In the genomic region with DNA sequence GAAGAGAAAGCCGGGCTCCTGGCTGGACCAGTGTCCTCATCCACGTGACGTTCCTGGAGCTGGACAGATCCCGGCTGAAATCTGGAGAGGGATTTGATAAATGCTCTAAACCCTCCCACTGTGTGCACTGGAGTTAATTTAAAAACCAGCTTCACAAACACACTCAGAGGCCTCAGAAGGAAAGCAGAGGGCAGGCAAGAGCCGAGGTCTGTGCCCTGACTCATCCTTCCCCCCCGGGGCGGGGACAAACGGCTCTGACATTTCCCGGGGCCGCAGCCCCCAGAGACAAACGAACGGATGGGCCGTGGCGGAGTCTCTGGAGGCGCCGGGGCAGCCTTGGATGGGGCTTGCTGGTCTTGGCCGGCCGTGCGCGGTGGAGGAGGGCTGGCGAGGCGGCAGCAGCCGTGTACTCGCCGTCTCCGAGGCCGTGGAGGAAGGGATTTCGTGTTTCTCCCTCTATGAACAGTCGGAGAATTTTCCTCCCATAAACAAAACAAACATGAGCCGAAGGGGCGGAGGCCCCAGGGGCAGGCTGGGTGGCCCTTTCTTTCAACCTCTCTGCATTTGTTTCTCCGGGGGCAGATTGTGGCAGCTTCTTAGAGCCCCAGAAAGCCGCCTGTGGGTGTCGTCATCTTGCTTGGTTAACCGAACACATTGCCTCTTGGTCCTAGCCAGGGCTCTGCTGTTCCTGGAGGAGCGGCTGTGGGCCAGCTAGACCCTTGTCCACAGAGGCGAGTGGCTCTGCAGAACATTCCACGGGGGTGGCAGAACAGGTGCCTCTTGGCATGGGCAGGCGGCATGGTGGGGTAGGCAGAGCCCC, we compare ENCODE assay signal across 8 cellular contexts.
DNase-seq lines count a peak whose midpoint lies in the region; ATAC-seq lines count a peak whose summit lies in the region.

No MANE protein-coding gene starts in this region.

- no peak overlapping the region for H3K27ac ChIP-seq in naive thymus-derived CD4-positive, alpha-beta T cell (ENCODE audit: low read depth, low read length)

- no peaks in the 10 kb centered on the region for H3K36me3 Mint-ChIP-seq in naive thymus-derived CD4-positive, alpha-beta T cell
- H3K36me3 Mint-ChIP-seq in stimulated activated naive CD8-positive, alpha-beta T cell treated with anti-CD3 and anti-CD28 coated beads, Interleukin-15, Interleukin-2, amounts not matched to agents 100 ng/mL and 50 ng/mL, for 24 hours (ENCODE audit: low read depth), result no peaks in the 10 kb centered on the region

- H3K4me3 ChIP-seq in naive thymus-derived CD4-positive, alpha-beta T cell (ENCODE audit: low read length), result peak overlapping the region; percentile 13

- H3K4me1 ChIP-seq in naive thymus-derived CD4-positive, alpha-beta T cell (ENCODE audit: control insufficient read depth in 2 of 2, insufficient read depth in 2 of 2, low read length in 2 of 2), result no peaks in the 10 kb centered on the region

- peak; percentile 46 for DNase-seq in activated gamma-delta T cell treated with Interleukin-2 at 50 U/mL for 16 hours
- no peak for DNase-seq in activated gamma-delta T cell (lab: John Stamatoyannopoulos, UW)
- DNase-seq in activated CD8-positive, alpha-beta memory T cell treated with anti-CD3 and anti-CD28 coated beads for 48 hours (ENCODE audit: low read depth in 2 of 3, low spot score in 2 of 3), result peak; percentile 10 to 46 (median 31)
- peak; percentile 46 for DNase-seq in fibroblast of gingiva (ENCODE audit: low read depth)
- DNase-seq in naive thymus-derived CD4-positive, alpha-beta T cell, result peak in 6 of 9 donors; percentile 9 to 56 (median 20)

- H3K27ac Mint-ChIP-seq in naive thymus-derived CD4-positive, alpha-beta T cell, result peak overlapping the region in 3 of 9 donors; percentile 13 to 34 (median 31)
- H3K27ac Mint-ChIP-seq in stimulated activated naive CD8-positive, alpha-beta T cell treated with anti-CD3 and anti-CD28 coated beads, Interleukin-15, Interleukin-2, amounts not matched to agents 100 ng/mL and 50 ng/mL, for 24 hours, result no peak overlapping the region

- ATAC-seq in naive thymus-derived CD4-positive, alpha-beta T cell, result peak; percentile 63
- ATAC-seq in GM21515 (IDR thresholded peaks at IDR 0.05; ENCODE audit: unreplicated experiment) (no peak), GM18861 (IDR thresholded peaks at IDR 0.05; ENCODE audit: unreplicated experiment) (no peak)

- H3K4me3 Mint-ChIP-seq in naive thymus-derived CD4-positive, alpha-beta T cell, result peak overlapping the region in 9 of 10 donors; percentile 55 to 78 (median 69)
- peak overlapping the region; percentile 52 for H3K4me3 Mint-ChIP-seq in stimulated activated naive CD8-positive, alpha-beta T cell treated with anti-CD3 and anti-CD28 coated beads, Interleukin-15, Interleukin-2, amounts not matched to agents 100 ng/mL and 50 ng/mL, for 24 hours

- CTCF ChIA-PET in naive thymus-derived CD4-positive, alpha-beta T cell (lab: Charles Lee), result interaction anchor here (0.6 kb wide), 1 partner anchor 177 kb away, joined by 3 read pairs; no protein-coding TSS in a partner anchor

- no peaks in the 10 kb centered on the region for H3K9me3 ChIP-seq in naive thymus-derived CD4-positive, alpha-beta T cell (ENCODE audit: control insufficient read depth in 2 of 3, low read length in 3 of 3)

- no peaks in the 10 kb centered on the region for H3K27me3 ChIP-seq in naive thymus-derived CD4-positive, alpha-beta T cell (ENCODE audit: control insufficient read depth in 2 of 2, insufficient read depth in 2 of 2, low read length in 2 of 2)

- intact Hi-C loops in naive thymus-derived CD4-positive, alpha-beta T cell (cut with micrococcal nuclease), result loop anchor here (10.0 kb wide), 1 partner anchor 409 kb away; no protein-coding TSS in a partner anchor

- peaks cover 0 to 10% (median 6%) of the 10 kb centered on the region in 5 donors for H3K27me3 Mint-ChIP-seq in naive thymus-derived CD4-positive, alpha-beta T cell
- H3K27me3 Mint-ChIP-seq in stimulated activated naive CD8-positive, alpha-beta T cell treated with anti-CD3 and anti-CD28 coated beads, Interleukin-15, Interleukin-2, amounts not matched to agents 100 ng/mL and 50 ng/mL, for 24 hours, result peaks cover 12% of the 10 kb centered on the region

- H3K4me1 Mint-ChIP-seq in naive thymus-derived CD4-positive, alpha-beta T cell, result peaks cover 0 to 9% (median 8%) of the 10 kb centered on the region in 7 donors
- H3K4me1 Mint-ChIP-seq in stimulated activated naive CD8-positive, alpha-beta T cell treated with anti-CD3 and anti-CD28 coated beads, Interleukin-15, Interleukin-2, amounts not matched to agents 100 ng/mL and 50 ng/mL, for 24 hours (ENCODE audit: low read depth), result peaks cover 15% of the 10 kb centered on the region

- peaks cover 0 to 6% (median 3%) of the 10 kb centered on the region in 11 donors for H3K9me3 Mint-ChIP-seq in naive thymus-derived CD4-positive, alpha-beta T cell
- H3K9me3 Mint-ChIP-seq in stimulated activated naive CD8-positive, alpha-beta T cell treated with anti-CD3 and anti-CD28 coated beads, Interleukin-15, Interleukin-2, amounts not matched to agents 100 ng/mL and 50 ng/mL, for 24 hours, result peaks cover 4% of the 10 kb centered on the region

- H3K36me3 ChIP-seq in naive thymus-derived CD4-positive, alpha-beta T cell (ENCODE audit: control insufficient read depth in 2 of 3, insufficient read depth in 3 of 3, low read length in 3 of 3), result no peaks in the 10 kb centered on the region

- POLR2A ChIA-PET in naive thymus-derived CD4-positive, alpha-beta T cell (lab: Charles Lee), result no interaction called here
